ENCODE assay signal across 8 cellular contexts in the genomic region with DNA sequence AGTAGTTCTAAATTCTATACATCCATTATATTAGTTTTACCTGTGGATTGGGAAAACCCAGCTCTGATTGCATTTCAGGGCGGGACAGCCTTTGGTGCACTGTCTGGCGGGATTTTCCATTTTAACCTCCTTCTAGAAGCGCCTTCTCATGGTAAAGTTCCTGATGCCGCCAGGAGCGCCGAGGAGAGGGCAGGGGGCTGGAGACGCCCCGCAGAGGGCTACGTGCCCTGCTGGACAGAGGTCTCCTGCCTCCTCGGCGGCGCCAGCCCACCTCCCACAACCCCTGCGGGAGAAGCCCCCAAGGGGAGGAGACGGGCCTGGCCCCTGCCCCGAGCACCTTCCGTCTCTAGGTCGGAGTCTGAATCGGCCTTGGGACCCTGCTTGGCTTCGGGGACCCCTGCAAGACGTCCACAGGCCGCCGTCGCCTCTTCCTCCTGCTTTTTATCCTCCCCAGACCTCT. TPM values are rescaled to one million over a fixed set of nuclear protein-coding genes. Genes with fewer than 3 reads are reported as not detected.
A peak's percentile ranks its signal among the peaks of the same experiment; 100 is the strongest.
DNase-seq lines count a peak whose midpoint lies in the region; TF ChIP-seq lines count a peak whose summit lies in the region.

No MANE protein-coding gene starts in this region.

- H3K36me3 Mint-ChIP-seq in IgD-negative memory B cell, result no peaks in the 10 kb centered on the region
- H3K36me3 Mint-ChIP-seq in dendritic cell treated with granulocyte-macrophage colony-stimulating factor and Interleukin-4, amounts not matched to agents 40 ng/mL and 50 ng/mL, for 4 days (ENCODE audit: low read depth), result no peaks in the 10 kb centered on the region

- peak overlapping the region; percentile 94 to 97 (median 95) for H3K27ac Mint-ChIP-seq in IgD-negative memory B cell
- H3K27ac Mint-ChIP-seq in dendritic cell treated with granulocyte-macrophage colony-stimulating factor and Interleukin-4, amounts not matched to agents 40 ng/mL and 50 ng/mL, for 4 days, result peak overlapping the region; percentile 81

- in situ Hi-C loops in G401 (cut with HindIII; ENCODE audit: low sequenced_read_pairs), result no loop called here

- H3K4me3 ChIP-seq in neuronal stem cell (ENCODE audit: low read length in 2 of 2) (peak overlapping the region; percentile 72 to 80), lower leg skin (ENCODE audit: low read depth, poor library complexity, severe bottlenecking) (no peak overlapping the region)

- no peaks in the 10 kb centered on the region for H3K9me3 ChIP-seq in neuronal stem cell (replicated peaks in 1 of 2; ENCODE audit: control insufficient read depth in 2 of 2, insufficient read depth in 1 of 2, low read depth in 1 of 2, low read length in 2 of 2)

- no peak overlapping the region for H2AK5ac ChIP-seq in neuronal stem cell (ENCODE audit: low read depth, low read length)

- H2BK5ac ChIP-seq in neuronal stem cell (ENCODE audit: low read length), result peak overlapping the region; percentile 85

- H3K23ac ChIP-seq in neuronal stem cell (ENCODE audit: low read depth, low read length, poor library complexity), result peak overlapping the region; percentile 50

- no peaks in the 10 kb centered on the region for H3K9me3 Mint-ChIP-seq in IgD-negative memory B cell
- H3K9me3 Mint-ChIP-seq in dendritic cell treated with granulocyte-macrophage colony-stimulating factor and Interleukin-4, amounts not matched to agents 40 ng/mL and 50 ng/mL, for 4 days, result no peaks in the 10 kb centered on the region

- H3K4ac ChIP-seq in neuronal stem cell (ENCODE audit: low read length), result no peak overlapping the region

- DNase-seq in G401 (ENCODE audit: low spot score) (peak; percentile 48), neuronal stem cell (ENCODE audit: low spot score) (no peak), SHP77 treated with DMSO at 0.1 percent for 48 hours (lab: John Stamatoyannopoulos, UW) (no peak), lower leg skin (ENCODE audit: low spot score in 2 of 2) (no peak), kidney tubule cell (ENCODE audit: low spot score) (no peak)
- DNase-seq in stimulated activated CD4-positive, alpha-beta T cell treated with anti-CD3 and anti-CD28 coated beads, Interleukin-4, amount 100 ng/mL, for 1 hour, result no peak

- peaks cover 11 to 18% (median 16%) of the 10 kb centered on the region in 3 donors for H3K4me1 Mint-ChIP-seq in IgD-negative memory B cell
- peaks cover 18% of the 10 kb centered on the region for H3K4me1 Mint-ChIP-seq in dendritic cell treated with granulocyte-macrophage colony-stimulating factor and Interleukin-4, amounts not matched to agents 40 ng/mL and 50 ng/mL, for 4 days (ENCODE audit: low read depth)

- peak overlapping the region; percentile 90 for H3K18ac ChIP-seq in neuronal stem cell (ENCODE audit: low read length)

- peaks cover 0 to 2% (median 0%) of the 10 kb centered on the region in 3 experiments for H3K27me3 ChIP-seq in neuronal stem cell (ENCODE audit: control insufficient read depth in 3 of 3, insufficient read depth in 3 of 3, low read depth in 1 of 3, low read length in 3 of 3)

- H3K79me1 ChIP-seq in neuronal stem cell (ENCODE audit: low read depth, low read length), result peaks cover 4% of the 10 kb centered on the region

- H3K36me3 ChIP-seq in neuronal stem cell (replicated peaks in 1 of 2; ENCODE audit: control insufficient read depth in 2 of 2, insufficient read depth in 2 of 2, low read length in 2 of 2), result peaks cover under 1 to 2% of the 10 kb centered on the region in 2 donors

- intact Hi-C loops in dendritic cell treated with granulocyte-macrophage colony-stimulating factor and Interleukin-4, amounts not matched to agents 40 ng/mL and 50 ng/mL, for 4 days (cut with micrococcal nuclease), result no loop called here
- intact Hi-C loops in lower leg skin (cut with DNase I; ENCODE audit: low total_unique reads), result no loop called here

- H2BK120ac ChIP-seq in neuronal stem cell (ENCODE audit: low read depth, low read length), result no peak overlapping the region

- no peak overlapping the region for H3K14ac ChIP-seq in neuronal stem cell (ENCODE audit: low read length)

- no CpG with 5 or more reads among the region's 23 CpGs for WGBS in neuronal stem cell (ENCODE audit: extremely low coverage in 2 of 2, insufficient read length in 2 of 2, insufficient replicate concordance in 1 of 2), 2 donors
- WGBS in lower leg skin, 2 donors, result 6 to 8% methylated on average over 17 to 23 of the region's 23 CpGs

- no peaks in the 10 kb centered on the region for H3K27me3 Mint-ChIP-seq in IgD-negative memory B cell
- peaks cover 39% of the 10 kb centered on the region for H3K27me3 Mint-ChIP-seq in dendritic cell treated with granulocyte-macrophage colony-stimulating factor and Interleukin-4, amounts not matched to agents 40 ng/mL and 50 ng/mL, for 4 days

- H2AFZ ChIP-seq in neuronal stem cell (ENCODE audit: low read length), result peak overlapping the region; percentile 97

- TF ChIP-seq POLR2A in lower leg skin (IDR thresholded peaks at IDR 0.05), result no peak

- H3K4me3 Mint-ChIP-seq in IgD-negative memory B cell, result peak overlapping the region; percentile 84 to 97 (median 91)
- H3K4me3 Mint-ChIP-seq in dendritic cell treated with granulocyte-macrophage colony-stimulating factor and Interleukin-4, amounts not matched to agents 40 ng/mL and 50 ng/mL, for 4 days, result peak overlapping the region; percentile 71

- peak overlapping the region; percentile 58 for H3K4me2 ChIP-seq in neuronal stem cell (ENCODE audit: insufficient read depth, low read length, poor library complexity, severe bottlenecking)

- H3K27ac ChIP-seq in neuronal stem cell (replicated peaks; ENCODE audit: low read length), result peak overlapping the region; percentile 93

- no peak for TF ChIP-seq CTCF in lower leg skin (IDR thresholded peaks at IDR 0.05)

- H3K9ac ChIP-seq in neuronal stem cell (ENCODE audit: low read depth, low read length, poor library complexity), result peak overlapping the region; percentile 70

- H4K8ac ChIP-seq in neuronal stem cell (ENCODE audit: low read depth, low read length), result no peak overlapping the region

- no peak overlapping the region for H4K91ac ChIP-seq in neuronal stem cell (ENCODE audit: low read depth, low read length, poor library complexity)

- H2BK12ac ChIP-seq in neuronal stem cell (ENCODE audit: low read length), result no peak overlapping the region

- peak overlapping the region; percentile 76 for H2BK15ac ChIP-seq in neuronal stem cell (ENCODE audit: low read length)

- peaks cover 16 to 23% of the 10 kb centered on the region in 2 donors for H3K4me1 ChIP-seq in neuronal stem cell (ENCODE audit: control insufficient read depth in 2 of 2, insufficient read depth in 1 of 2, low read depth in 1 of 2, low read length in 2 of 2)

RNA-seq across cellular contexts. Expression of a gene that starts 1.2 kb away (rescaled TPM):
- total RNA-seq in G401 (2014; rRNA removed; shearing (Covaris generic)), result 0.98 and 1.1 TPM in 2 replicates
- not detected for polyA plus RNA-seq in IgD-negative memory B cell
- 0.43 TPM for polyA plus RNA-seq in neuronal stem cell (2013, experiment 1 of 2)
- 0.53 TPM for polyA plus RNA-seq in neuronal stem cell (2013, experiment 2 of 2)
- 1 to 10 TPM in 2 of 4 donors, under 1 TPM in 2; 0.12 to 2.6 (median 0.87) TPM for total RNA-seq in lower leg skin

RNA-seq across cellular contexts. Expression of a gene that starts 11.9 kb away (rescaled TPM):
- total RNA-seq in G401 (2014; rRNA removed; shearing (Covaris generic)), result 70.5 and 73.5 TPM in 2 replicates
- 55.9 TPM for polyA plus RNA-seq in IgD-negative memory B cell
- 26.5 TPM for polyA plus RNA-seq in neuronal stem cell (2013, experiment 1 of 2)
- polyA plus RNA-seq in neuronal stem cell (2013, experiment 2 of 2), result 28.4 TPM
- 10 to 100 TPM; 23.3 to 48.2 (median 45.1) TPM for total RNA-seq in lower leg skin

RNA-seq across cellular contexts. Expression of a gene that starts 18.6 kb away (rescaled TPM):
- total RNA-seq in G401 (2014; rRNA removed; shearing (Covaris generic)), result not detected in 2 replicates
- not detected for polyA plus RNA-seq in IgD-negative memory B cell
- 0.18 TPM for polyA plus RNA-seq in neuronal stem cell (2013, experiment 1 of 2)
- 0.24 TPM for polyA plus RNA-seq in neuronal stem cell (2013, experiment 2 of 2)
- 1 to 10 TPM; 1.5 to 4.5 (median 2.8) TPM for total RNA-seq in lower leg skin

RNA-seq across cellular contexts. Expression of a gene that starts 31.7 kb away (rescaled TPM):
- total RNA-seq in G401 (2014; rRNA removed; shearing (Covaris generic)), result 41.5 and 67.0 TPM in 2 replicates
- 11.9 TPM for polyA plus RNA-seq in IgD-negative memory B cell
- polyA plus RNA-seq in neuronal stem cell (2013, experiment 1 of 2), result 16.5 TPM
- polyA plus RNA-seq in neuronal stem cell (2013, experiment 2 of 2), result 16.1 TPM
- total RNA-seq in lower leg skin, result 10 to 100 TPM; 25.4 to 34.9 (median 28.4) TPM

RNA-seq across cellular contexts. Expression of a gene that starts 32.0 kb away (rescaled TPM):
- total RNA-seq in G401 (2014; rRNA removed; shearing (Covaris generic)), result not detected in 2 replicates
- not detected for polyA plus RNA-seq in IgD-negative memory B cell
- not detected for polyA plus RNA-seq in neuronal stem cell (2013, experiment 1 of 2)
- 0.01 TPM for polyA plus RNA-seq in neuronal stem cell (2013, experiment 2 of 2)
- total RNA-seq in lower leg skin, result not detected
